ENCODE assay signal across 1 cellular context in the genomic region with DNA sequence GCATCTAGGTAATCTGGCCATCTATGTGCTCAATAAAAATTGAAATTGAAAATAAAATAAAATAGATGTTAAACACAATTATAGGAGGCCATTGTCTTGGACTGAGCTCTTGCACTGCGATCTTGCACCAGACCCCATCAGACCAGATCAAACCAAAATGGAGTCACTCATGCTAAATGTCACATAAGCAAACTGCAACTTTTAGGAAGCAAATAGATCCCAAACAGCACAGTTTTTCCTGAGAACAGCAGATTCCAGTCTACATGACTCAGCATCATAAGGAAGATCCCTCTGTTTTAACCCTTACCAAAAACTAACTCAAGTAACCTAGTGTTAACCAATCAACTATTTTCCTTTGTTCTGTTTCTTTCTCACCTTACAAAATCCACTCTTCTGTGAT.
TF ChIP-seq lines count a peak whose summit lies in the region.

No MANE protein-coding gene starts in this region.

TF ChIP-seq in A549, 52 proteins besides CTCF, POLR2A, EP300 and RAD21 (continued from another document):
- TF ChIP-seq, protein P1, sequence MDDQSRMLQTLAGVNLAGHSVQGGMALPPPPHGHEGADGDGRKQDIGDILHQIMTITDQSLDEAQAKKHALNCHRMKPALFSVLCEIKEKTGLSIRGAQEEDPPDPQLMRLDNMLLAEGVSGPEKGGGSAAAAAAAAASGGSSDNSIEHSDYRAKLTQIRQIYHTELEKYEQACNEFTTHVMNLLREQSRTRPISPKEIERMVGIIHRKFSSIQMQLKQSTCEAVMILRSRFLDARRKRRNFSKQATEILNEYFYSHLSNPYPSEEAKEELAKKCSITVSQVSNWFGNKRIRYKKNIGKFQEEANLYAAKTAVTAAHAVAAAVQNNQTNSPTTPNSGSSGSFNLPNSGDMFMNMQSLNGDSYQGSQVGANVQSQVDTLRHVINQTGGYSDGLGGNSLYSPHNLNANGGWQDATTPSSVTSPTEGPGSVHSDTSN (IDR thresholded peaks at IDR 0.05), result no peak
- peak; percentile 93; the same call in 1 of the 2 replicates for TF ChIP-seq HOXB13 (CRISPR knock-in tag; IDR thresholded peaks at IDR 0.05; ENCODE audit: low read depth)
- no peak for TF ChIP-seq JUNB (IDR thresholded peaks at IDR 0.05)
- TF ChIP-seq FOXS1 (CRISPR knock-in tag; IDR thresholded peaks at IDR 0.05), result peak; percentile 60; the same call in 1 of the 2 replicates
- peak; percentile 79; the same call in 1 of the 2 replicates for TF ChIP-seq ZNF302 (CRISPR knock-in tag; IDR thresholded peaks at IDR 0.05)
- TF ChIP-seq, protein P2, sequence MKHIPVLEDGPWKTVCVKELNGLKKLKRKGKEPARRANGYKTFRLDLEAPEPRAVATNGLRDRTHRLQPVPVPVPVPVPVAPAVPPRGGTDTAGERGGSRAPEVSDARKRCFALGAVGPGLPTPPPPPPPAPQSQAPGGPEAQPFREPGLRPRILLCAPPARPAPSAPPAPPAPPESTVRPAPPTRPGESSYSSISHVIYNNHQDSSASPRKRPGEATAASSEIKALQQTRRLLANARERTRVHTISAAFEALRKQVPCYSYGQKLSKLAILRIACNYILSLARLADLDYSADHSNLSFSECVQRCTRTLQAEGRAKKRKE (CRISPR knock-in tag; IDR thresholded peaks at IDR 0.05; ENCODE audit: low read depth), result peak; percentile 97
- TF ChIP-seq GATA3 (IDR thresholded peaks at IDR 0.05; ENCODE audit: borderline replicate concordance), result no peak
- 0 out of 2 replicates have a peak, but pooled peaks have one; percentile 65 for TF ChIP-seq FOSB (CRISPR knock-in tag; IDR thresholded peaks at IDR 0.05)
- TF ChIP-seq POLR2AphosphoS2 (conservative IDR thresholded peaks at IDR 0.05; ENCODE audit: low read length), result no peak
- no peak for TF ChIP-seq SMC3 (IDR thresholded peaks at IDR 0.05)
- TF ChIP-seq RARB (CRISPR knock-in tag; IDR thresholded peaks at IDR 0.05), result no peak
